9 cellular contexts compared by ENCODE assay signal in genomic region chr4:78667764-78668163, GRCh38.
DNase-seq lines count a peak whose midpoint lies in the region; ATAC-seq and TF ChIP-seq lines count a peak whose summit lies in the region.
"Had no signal": no experiment of that assay in that cellular context is flagged by ENCODE, and none has a peak within 500 bp of the region (broad histone marks: within the 10 kb centered on the region; RNA-seq: fewer than 3 reads in every experiment).

No MANE protein-coding gene starts in this region.

- peak overlapping the region; percentile 74 for H3K27ac ChIP-seq in neutrophil
- H3K27ac ChIP-seq: colonic mucosa had no signal

- no peaks in the 10 kb centered on the region for H3K27me3 ChIP-seq in neutrophil
- H3K27me3 ChIP-seq: colonic mucosa had no signal

- no peak for TF ChIP-seq CTCF in neutrophil (IDR thresholded peaks at IDR 0.05)

- no peak overlapping the region for H3K4me3 ChIP-seq in neutrophil (ENCODE audit: low read depth in 1 of 2, low read length in 1 of 2)
- H3K4me3 ChIP-seq: colonic mucosa had no signal

- ATAC-seq in activated T-cell treated with anti-CD3 and anti-CD28 coated beads, Interleukin-2, amount 50 U/mL, for 72 hours (replicated peaks in 1 of 2): peak; percentile 44 to 47
- ATAC-seq in GM21825 (IDR thresholded peaks at IDR 0.05; ENCODE audit: unreplicated experiment) (peak; percentile 79), HG03558 (IDR thresholded peaks at IDR 0.05; ENCODE audit: extremely low read depth, unreplicated experiment) (peak; percentile 69)

- no peak overlapping the region for H3K4me3 Mint-ChIP-seq in activated T-cell treated with anti-CD3 and anti-CD28 coated beads, Interleukin-2, amount 50 U/mL, for 72 hours

- H3K4me1 Mint-ChIP-seq in activated T-cell treated with anti-CD3 and anti-CD28 coated beads, Interleukin-2, amount 50 U/mL, for 72 hours (ENCODE audit: low read depth): peaks cover 33% of the 10 kb centered on the region

- peaks cover 0 to 1% of the 10 kb centered on the region in 2 donors for H3K36me3 Mint-ChIP-seq in activated T-cell treated with anti-CD3 and anti-CD28 coated beads, Interleukin-2, amount 50 U/mL, for 72 hours (ENCODE audit: insufficient read depth in 2 of 2)

- no peak overlapping the region for H3K27ac Mint-ChIP-seq in activated T-cell treated with anti-CD3 and anti-CD28 coated beads, Interleukin-2, amount 50 U/mL, for 72 hours

- H3K27me3 Mint-ChIP-seq in activated T-cell treated with anti-CD3 and anti-CD28 coated beads, Interleukin-2, amount 50 U/mL, for 72 hours (ENCODE audit: low read depth): peaks cover 14% of the 10 kb centered on the region

- H3K36me3 ChIP-seq in neutrophil: no peaks in the 10 kb centered on the region
- H3K36me3 ChIP-seq: colonic mucosa had no signal

- DNase-seq in activated T-cell treated with anti-CD3 and anti-CD28 coated beads, Interleukin-2, amount 50 U/mL, for 72 hours: no peak
- no peak for DNase-seq in activated T-cell treated with anti-CD3 and anti-CD28 coated beads, Interleukin-2, amount 50 U/mL, for 48 hours
- DNase-seq in stimulated activated naive CD4-positive, alpha-beta T cell (lab: John Stamatoyannopoulos, UW): no peak
- DNase-seq in stimulated activated CD4-positive, alpha-beta T cell treated with anti-CD3 and anti-CD28 coated beads, Interleukin-15, amount 100 ng/mL, for 24 hours: no peak
- no peak for DNase-seq in AG08396 (ENCODE audit: low spot score)
- DNase-seq: colonic mucosa had no signal

- H3K4me1 ChIP-seq in neutrophil (ENCODE audit: control insufficient read depth in 1 of 2, insufficient read depth in 1 of 2, low read depth in 1 of 2, low read length in 1 of 2): peaks cover 39 to 44% of the 10 kb centered on the region in 2 experiments
- H3K4me1 ChIP-seq: colonic mucosa had no signal

- H3K9me3 Mint-ChIP-seq in activated T-cell treated with anti-CD3 and anti-CD28 coated beads, Interleukin-2, amount 50 U/mL, for 72 hours: no peaks in the 10 kb centered on the region

- no peaks in the 10 kb centered on the region for H3K9me3 ChIP-seq in neutrophil
- H3K9me3 ChIP-seq: colonic mucosa had no signal
